Comparison of ENCODE assay signal across 27 cellular contexts in genomic region chr2:237378650-237379049, GRCh38. TPM values are rescaled to one million over a fixed set of nuclear protein-coding genes. Genes with fewer than 3 reads are reported as not detected.
"Had no signal": no experiment of that assay in that cellular context is flagged by ENCODE, and none has a peak within 500 bp of the region (broad histone marks: within the 10 kb centered on the region; RNA-seq: fewer than 3 reads in every experiment).

No MANE protein-coding gene starts in this region.

- H3K9me3 Mint-ChIP-seq: activated CD4-positive, alpha-beta memory T cell treated with anti-CD3 and anti-CD28 coated beads for 36 hours; activated CD4-positive, alpha-beta T cell treated with anti-CD3 and anti-CD28 coated beads, Interleukin-2, amount 10 ng/mL, durations not matched to agents 24 days and 14 days; activated naive CD4-positive, alpha-beta T cell treated with anti-CD3 and anti-CD28 coated beads, Interleukin-2, amount 10 ng/mL, durations not matched to agents 7 days and 5 days; activated naive CD8-positive, alpha-beta T cell treated with anti-CD3 and anti-CD28 coated beads, Interleukin-2, amount 10 ng/mL, durations not matched to agents 7 days and 5 days; activated T-helper 1 cell treated with anti-CD3 and anti-CD28 coated beads, Interleukin-12 subunit alpha, Interleukin-12 subunit beta, Interleukin-2, Interleukin-4 antibody, amounts not matched to agents 30 ng/mL and 10 ng/mL and 1 ng/mL, durations not matched to agents 14 hours and 24 hours and 36 hours; dendritic cell treated with granulocyte-macrophage colony-stimulating factor and Interleukin-4, amounts not matched to agents 40 ng/mL and 50 ng/mL, for 4 days; endodermal cell; memory B cell had no signal

- H3K27ac Mint-ChIP-seq: activated CD4-positive, alpha-beta memory T cell treated with anti-CD3 and anti-CD28 coated beads for 36 hours; activated CD4-positive, alpha-beta T cell treated with anti-CD3 and anti-CD28 coated beads, Interleukin-2, amount 10 ng/mL, durations not matched to agents 24 days and 14 days; activated naive CD4-positive, alpha-beta T cell treated with anti-CD3 and anti-CD28 coated beads, Interleukin-2, amount 10 ng/mL, durations not matched to agents 7 days and 5 days; activated naive CD8-positive, alpha-beta T cell treated with anti-CD3 and anti-CD28 coated beads, Interleukin-2, amount 10 ng/mL, durations not matched to agents 7 days and 5 days; activated T-helper 1 cell treated with anti-CD3 and anti-CD28 coated beads, Interleukin-12 subunit alpha, Interleukin-12 subunit beta, Interleukin-2, Interleukin-4 antibody, amounts not matched to agents 30 ng/mL and 10 ng/mL and 1 ng/mL, durations not matched to agents 14 hours and 24 hours and 36 hours; dendritic cell treated with granulocyte-macrophage colony-stimulating factor and Interleukin-4, amounts not matched to agents 40 ng/mL and 50 ng/mL, for 4 days; endodermal cell; memory B cell; nephron progenitor cell; type B pancreatic cell had no signal

- H3K27me3 Mint-ChIP-seq: activated CD4-positive, alpha-beta memory T cell treated with anti-CD3 and anti-CD28 coated beads for 36 hours; activated CD4-positive, alpha-beta T cell treated with anti-CD3 and anti-CD28 coated beads, Interleukin-2, amount 10 ng/mL, durations not matched to agents 24 days and 14 days; activated naive CD8-positive, alpha-beta T cell treated with anti-CD3 and anti-CD28 coated beads, Interleukin-2, amount 10 ng/mL, durations not matched to agents 7 days and 5 days had no signal

- H2AFZ ChIP-seq: parathyroid adenoma had no signal

- H3K9me3 ChIP-seq: mucosa of descending colon, thoracic aorta had no signal

- H3K4me3 ChIP-seq: mucosa of descending colon, thoracic aorta had no signal

- H3K4me3 Mint-ChIP-seq: activated CD4-positive, alpha-beta memory T cell treated with anti-CD3 and anti-CD28 coated beads for 36 hours; activated CD4-positive, alpha-beta T cell treated with anti-CD3 and anti-CD28 coated beads, Interleukin-2, amount 10 ng/mL, durations not matched to agents 24 days and 14 days; activated naive CD4-positive, alpha-beta T cell treated with anti-CD3 and anti-CD28 coated beads, Interleukin-2, amount 10 ng/mL, durations not matched to agents 7 days and 5 days; activated naive CD8-positive, alpha-beta T cell treated with anti-CD3 and anti-CD28 coated beads, Interleukin-2, amount 10 ng/mL, durations not matched to agents 7 days and 5 days; activated T-helper 1 cell treated with anti-CD3 and anti-CD28 coated beads, Interleukin-12 subunit alpha, Interleukin-12 subunit beta, Interleukin-2, Interleukin-4 antibody, amounts not matched to agents 30 ng/mL and 10 ng/mL and 1 ng/mL, durations not matched to agents 14 hours and 24 hours and 36 hours; dendritic cell treated with granulocyte-macrophage colony-stimulating factor and Interleukin-4, amounts not matched to agents 40 ng/mL and 50 ng/mL, for 4 days; endodermal cell; memory B cell; naive B cell; nephron progenitor cell; type B pancreatic cell had no signal

- H3K27ac ChIP-seq: brain microvascular endothelial cell, parathyroid adenoma, thoracic aorta had no signal

- H3K4me1 Mint-ChIP-seq: activated CD4-positive, alpha-beta T cell treated with anti-CD3 and anti-CD28 coated beads, Interleukin-2, amount 10 ng/mL, durations not matched to agents 24 days and 14 days; activated naive CD4-positive, alpha-beta T cell treated with anti-CD3 and anti-CD28 coated beads, Interleukin-2, amount 10 ng/mL, durations not matched to agents 7 days and 5 days; activated naive CD8-positive, alpha-beta T cell treated with anti-CD3 and anti-CD28 coated beads, Interleukin-2, amount 10 ng/mL, durations not matched to agents 7 days and 5 days; endodermal cell; memory B cell; naive B cell; nephron progenitor cell had no signal

- H3K9ac ChIP-seq: parathyroid adenoma had no signal

- H3K36me3 Mint-ChIP-seq: activated naive CD4-positive, alpha-beta T cell treated with anti-CD3 and anti-CD28 coated beads, Interleukin-2, amount 10 ng/mL, durations not matched to agents 7 days and 5 days; activated naive CD8-positive, alpha-beta T cell treated with anti-CD3 and anti-CD28 coated beads, Interleukin-2, amount 10 ng/mL, durations not matched to agents 7 days and 5 days; memory B cell; naive B cell had no signal

- H3K4me1 ChIP-seq: parathyroid adenoma had no signal

- H3K79me2 ChIP-seq: parathyroid adenoma had no signal

- H3K27me3 ChIP-seq: brain microvascular endothelial cell had no signal

- DNase-seq: activated CD4-positive, alpha-beta memory T cell treated with anti-CD3 and anti-CD28 coated beads for 36 hours; activated CD4-positive, alpha-beta T cell treated with anti-CD3 and anti-CD28 coated beads, Interleukin-2, amount 10 ng/mL, durations not matched to agents 24 days and 14 days; activated CD4-positive, CD25-positive, alpha-beta regulatory T cell treated with anti-CD3 and anti-CD28 coated beads, Interleukin-2, amount 50 U/mL, for 72 hours; activated CD8-positive, alpha-beta memory T cell treated with anti-CD3 and anti-CD28 coated beads, Interleukin-2, amount 50 U/mL, for 4 hours; activated effector memory CD4-positive, alpha-beta T cell treated with anti-CD3 and anti-CD28 coated beads, Interleukin-2, amount 50 U/mL, for 16 hours; activated naive CD4-positive, alpha-beta T cell treated with anti-CD3 and anti-CD28 coated beads, Interleukin-2, amount 10 ng/mL, durations not matched to agents 7 days and 5 days; activated naive CD8-positive, alpha-beta T cell treated with anti-CD3 and anti-CD28 coated beads, Interleukin-2, amount 10 ng/mL, durations not matched to agents 7 days and 5 days; activated T-cell treated with anti-CD3 and anti-CD28 coated beads, Interleukin-2, amount 50 U/mL, for 1 hour; brain microvascular endothelial cell; central memory CD4-positive, alpha-beta T cell; endodermal cell; foreskin fibroblast; hippocampal formation; mucosa of descending colon; naive B cell; nephron progenitor cell; right cardiac atrium; stimulated activated CD4-positive, alpha-beta T cell treated with anti-CD3 and anti-CD28 coated beads, Interleukin-2, amount 100 ng/mL, for 48 hours; stimulated activated naive CD4-positive, alpha-beta T cell treated with Interleukin-2 at 50 U/mL for 16 hours; T-helper 2 cell had no signal

RNA-seq across cellular contexts. Expression of gene COL6A3, which starts 35.3 kb away (rescaled TPM):
- polyA plus RNA-seq: keratinocyte had no signal
